ENCODE assay signal across 1 cellular context in genomic region chr6:17600527-17601388, GRCh38.
TF ChIP-seq lines count a peak whose summit lies in the region.

No MANE protein-coding gene starts in this region.

TF ChIP-seq in HEK293, 187 proteins besides CTCF, POLR2A, EP300 and RAD21 (continued from another document):
- TF ChIP-seq MZF1 (tag by site-specific recombination; IDR thresholded peaks at IDR 0.05; ENCODE audit: borderline replicate concordance) (no peak), KLF1 (tag by site-specific recombination; IDR thresholded peaks at IDR 0.05) (no peak), ZNF560 (tag by site-specific recombination; IDR thresholded peaks at IDR 0.05; ENCODE audit: borderline replicate concordance) (no peak), SP2 (tag by site-specific recombination; IDR thresholded peaks at IDR 0.05) (no peak), ZNF335 (tag by site-specific recombination; conservative IDR thresholded peaks at IDR 0.05) (peak; percentile 90), ZXDB (tag by site-specific recombination; IDR thresholded peaks at IDR 0.05) (peak; percentile 65), ZNF521 (tag by site-specific recombination; IDR thresholded peaks at IDR 0.05) (no peak), ZBTB8A (tag by site-specific recombination; IDR thresholded peaks at IDR 0.05) (peak; percentile 51), ZNF292 (tag by site-specific recombination; IDR thresholded peaks at IDR 0.05; ENCODE audit: borderline replicate concordance, low read depth) (no peak), ZNF585B (tag by site-specific recombination; IDR thresholded peaks at IDR 0.05) (no peak), HOXC10 (CRISPR knock-in tag; IDR thresholded peaks at IDR 0.05) (0 out of 2 replicates have a peak, but pooled peaks have one; percentile 22), OVOL3 (tag by site-specific recombination; IDR thresholded peaks at IDR 0.05) (no peak), ZNF76 (tag by site-specific recombination; IDR thresholded peaks at IDR 0.05; ENCODE audit: borderline replicate concordance, low read depth) (peak; percentile 61; the same call in 1 of the 2 replicates), ZNF610 (tag by site-specific recombination; IDR thresholded peaks at IDR 0.05; ENCODE audit: borderline replicate concordance) (no peak), GLIS2 (tag by site-specific recombination; IDR thresholded peaks at IDR 0.05) (0 out of 2 replicates have a peak, but pooled peaks have one; percentile 43), ZNF510 (tag by site-specific recombination; IDR thresholded peaks at IDR 0.05; ENCODE audit: insufficient replicate concordance) (no peak), KLF16 (tag by site-specific recombination; IDR thresholded peaks at IDR 0.05) (no peak), GLI4 (tag by site-specific recombination; IDR thresholded peaks at IDR 0.05) (no peak), PBX3 (CRISPR knock-in tag; IDR thresholded peaks at IDR 0.05) (peak; percentile 58; the same call in 1 of the 2 replicates), RBAK (tag by site-specific recombination; IDR thresholded peaks at IDR 0.05) (no peak), ZBTB17 (tag by site-specific recombination; IDR thresholded peaks at IDR 0.05) (peak; percentile 33), EGR2 (tag by site-specific recombination; IDR thresholded peaks at IDR 0.05; ENCODE audit: low read depth) (peak; percentile 43; the same call in 1 of the 2 replicates), ZBTB26 (tag by site-specific recombination; optimal IDR thresholded peaks at IDR 0.05) (peak; percentile 77), ZNF561 (tag by site-specific recombination; IDR thresholded peaks at IDR 0.05; ENCODE audit: borderline replicate concordance) (peak; percentile 19; the same call in 1 of the 2 replicates), SCRT2 (tag by site-specific recombination; IDR thresholded peaks at IDR 0.05) (peak; percentile 26; the same call in 1 of the 2 replicates), BCL6B (tag by site-specific recombination; IDR thresholded peaks at IDR 0.05) (no peak), ZNF530 (tag by site-specific recombination; IDR thresholded peaks at IDR 0.05; ENCODE audit: low read depth) (no peak), ZNF394 (tag by site-specific recombination; IDR thresholded peaks at IDR 0.05; ENCODE audit: borderline replicate concordance) (0 out of 2 replicates have a peak, but pooled peaks have one; percentile 20), ZNF549 (tag by site-specific recombination; IDR thresholded peaks at IDR 0.05) (no peak), PATZ1 (tag by site-specific recombination; IDR thresholded peaks at IDR 0.05) (peak; percentile 31), ZNF558 (tag by site-specific recombination; IDR thresholded peaks at IDR 0.05) (no peak), ZFP41 (tag by site-specific recombination; IDR thresholded peaks at IDR 0.05; ENCODE audit: borderline replicate concordance) (no peak), ZNF138 (tag by site-specific recombination; IDR thresholded peaks at IDR 0.05; ENCODE audit: borderline replicate concordance) (no peak), ZNF629 (tag by site-specific recombination; IDR thresholded peaks at IDR 0.05) (no peak), ZIC2 (tag by site-specific recombination; IDR thresholded peaks at IDR 0.05) (peak; percentile 12; the same call in 1 of the 2 replicates)
